8 cellular contexts compared by ENCODE assay signal in the genomic region with DNA sequence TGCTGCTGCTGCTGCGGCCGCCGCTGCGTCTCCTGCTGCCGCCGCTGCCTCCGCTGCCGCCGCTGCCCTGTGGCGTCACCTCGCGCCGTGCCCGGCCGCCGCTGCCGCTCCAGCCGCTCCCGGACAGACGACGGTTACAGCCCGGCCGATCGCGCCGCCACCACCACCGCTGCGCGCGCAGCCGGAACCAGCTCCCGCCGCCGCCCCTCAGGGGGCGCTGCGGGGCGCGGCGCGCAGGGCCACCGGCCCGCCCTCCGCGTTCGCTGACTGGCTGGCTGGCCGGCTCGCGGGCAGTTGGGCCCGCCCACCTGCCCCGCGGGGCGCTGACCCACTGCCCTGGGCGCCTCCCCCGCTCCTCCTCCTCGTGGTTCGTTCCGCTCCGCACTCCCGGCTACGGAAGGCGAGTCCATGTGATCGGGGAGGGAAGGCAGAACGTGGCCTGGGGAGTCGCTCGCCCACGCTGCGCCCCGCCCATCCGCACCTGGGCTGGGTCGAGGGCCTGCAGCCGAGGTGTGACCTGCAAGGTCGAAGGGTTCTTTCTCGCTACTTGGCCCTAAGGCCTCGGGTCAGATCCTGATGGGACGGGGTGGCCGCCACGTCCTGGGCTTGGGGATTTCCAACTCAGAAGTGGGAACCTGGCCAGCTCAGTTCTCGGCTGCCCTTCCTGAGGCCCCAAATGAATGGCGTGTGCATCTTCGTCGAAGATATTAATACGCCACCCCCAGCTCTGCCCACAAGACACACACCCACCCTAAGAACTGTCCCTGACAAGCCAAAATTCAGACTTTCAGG. TPM values are rescaled to one million over a fixed set of nuclear protein-coding genes. Genes with fewer than 3 reads are reported as not detected.
A peak's percentile ranks its signal among the peaks of the same experiment; 100 is the strongest.
DNase-seq lines count a peak whose midpoint lies in the region; ATAC-seq, FAIRE-seq and TF ChIP-seq lines count a peak whose summit lies in the region.

A gene (minus strand): TSS at position 185 of the 792 bp plus-strand sequence. CDS start 19,303 bp downstream, outside the sequence.

- H3K27ac ChIP-seq in angular gyrus (ENCODE audit: low read depth, low read length) = peak within 1 kb of the TSS; percentile 96
- H3K27ac ChIP-seq in prostate gland = peak within 1 kb of the TSS; percentile 91

- H3K4me1 ChIP-seq in prostate gland (replicated peaks) = peaks cover 6% of the 10 kb centered on the region

- peak; percentile 61 for FAIRE-seq in urothelium cell line (lab: Jason Lieb, UNC)

- WGBS in prostate gland = under 1% methylated on average over 47 of the region's 82 CpGs

- intact Hi-C loops in left ventricle myocardium superior (cut with micrococcal nuclease) (no loop called here), prostate gland (cut with DNase I) (no loop called here)

- peak; percentile 81 for TF ChIP-seq CTCF in GM13977 (IDR thresholded peaks at IDR 0.05; ENCODE audit: extremely low read depth, insufficient read depth, missing control alignments)
- TF ChIP-seq CTCF in prostate gland (IDR thresholded peaks at IDR 0.05) = peak; percentile 24 to 95 (median 71)

- TF ChIP-seq POLR2A in prostate gland (IDR thresholded peaks at IDR 0.05) = peak; percentile 86

- no peaks in the 10 kb centered on the region for H3K36me3 ChIP-seq in prostate gland

- H3K4me3 Mint-ChIP-seq in T-helper 1 cell treated with Interleukin-12 subunit alpha and Interleukin-12 subunit beta and Interleukin-4 antibody, amounts not matched to agents 30 μg/mL and 1 μg/mL, for 36 hours = peak within 1 kb of the TSS; percentile 96

- no peaks in the 10 kb centered on the region for H3K27me3 ChIP-seq in prostate gland (replicated peaks; ENCODE audit: insufficient read depth)

- peak; percentile 97 for DNase-seq in GM13977 (ENCODE audit: low spot score)
- peak; percentile 25 for DNase-seq in NCI-H1436 treated with DMSO at 0.1 percent for 48 hours (lab: John Stamatoyannopoulos, UW)
- DNase-seq in left ventricle myocardium superior = peak; percentile 96
- peak; percentile 82 for DNase-seq in prostate gland (ENCODE audit: low spot score)
- peak; percentile 99 for DNase-seq in urothelium cell line (ENCODE audit: low spot score)

- peak within 1 kb of the TSS; percentile 68 to 76 for H3K4me3 ChIP-seq in prostate gland

- no peaks in the 10 kb centered on the region for H3K27me3 Mint-ChIP-seq in T-helper 1 cell treated with Interleukin-12 subunit alpha and Interleukin-12 subunit beta and Interleukin-4 antibody, amounts not matched to agents 30 μg/mL and 1 μg/mL, for 36 hours (ENCODE audit: low read depth)

- no peaks in the 10 kb centered on the region for H3K9me3 ChIP-seq in prostate gland

- H3K36me3 Mint-ChIP-seq in T-helper 1 cell treated with Interleukin-12 subunit alpha and Interleukin-12 subunit beta and Interleukin-4 antibody, amounts not matched to agents 30 μg/mL and 1 μg/mL, for 36 hours (ENCODE audit: low read depth) = peaks cover 26% of the 10 kb centered on the region

- peak within 1 kb of the TSS; percentile 98 for H3K27ac Mint-ChIP-seq in T-helper 1 cell treated with Interleukin-12 subunit alpha and Interleukin-12 subunit beta and Interleukin-4 antibody, amounts not matched to agents 30 μg/mL and 1 μg/mL, for 36 hours

- peaks cover 51% of the 10 kb centered on the region for H3K4me1 Mint-ChIP-seq in T-helper 1 cell treated with Interleukin-12 subunit alpha and Interleukin-12 subunit beta and Interleukin-4 antibody, amounts not matched to agents 30 μg/mL and 1 μg/mL, for 36 hours (ENCODE audit: low read depth)

- H3K9me3 Mint-ChIP-seq in T-helper 1 cell treated with Interleukin-12 subunit alpha and Interleukin-12 subunit beta and Interleukin-4 antibody, amounts not matched to agents 30 μg/mL and 1 μg/mL, for 36 hours = no peaks in the 10 kb centered on the region

- in situ Hi-C loops in GM13977 (cut with MboI; ENCODE audit: low pct_unique_long_range_greater_than_20kb, low sequenced_read_pairs, unreplicated experiment) = no loop called here

- peak; percentile 83 for ATAC-seq in HG02840 (IDR thresholded peaks at IDR 0.05; ENCODE audit: low FRiP score, unreplicated experiment)
- peak; percentile 94 for ATAC-seq in left ventricle myocardium superior

RNA-seq across cellular contexts. Expression of the gene that starts here (rescaled TPM):
- total RNA-seq in left ventricle myocardium superior (252 TPM), prostate gland (100 to 1,000 TPM; 133 to 196 TPM)

Comparison
In these comparisons a context has a peak if more than half of its experiments do, and no peak if none do; other contexts are left out.
1. Peak in every context shown above with its lines: DNase-seq, ATAC-seq, H3K4me3 ChIP-seq and H3K27ac ChIP-seq.
2. DNase-seq: peak in every context shown above with its lines; median percentile 99 in urothelium cell line; 97 in GM13977; 96 in left ventricle myocardium superior; 82 in prostate gland; 25 in NCI-H1436 treated with DMSO at 0.1 percent for 48 hours.